ENCODE assay signal across 8 cellular contexts in the genomic region with DNA sequence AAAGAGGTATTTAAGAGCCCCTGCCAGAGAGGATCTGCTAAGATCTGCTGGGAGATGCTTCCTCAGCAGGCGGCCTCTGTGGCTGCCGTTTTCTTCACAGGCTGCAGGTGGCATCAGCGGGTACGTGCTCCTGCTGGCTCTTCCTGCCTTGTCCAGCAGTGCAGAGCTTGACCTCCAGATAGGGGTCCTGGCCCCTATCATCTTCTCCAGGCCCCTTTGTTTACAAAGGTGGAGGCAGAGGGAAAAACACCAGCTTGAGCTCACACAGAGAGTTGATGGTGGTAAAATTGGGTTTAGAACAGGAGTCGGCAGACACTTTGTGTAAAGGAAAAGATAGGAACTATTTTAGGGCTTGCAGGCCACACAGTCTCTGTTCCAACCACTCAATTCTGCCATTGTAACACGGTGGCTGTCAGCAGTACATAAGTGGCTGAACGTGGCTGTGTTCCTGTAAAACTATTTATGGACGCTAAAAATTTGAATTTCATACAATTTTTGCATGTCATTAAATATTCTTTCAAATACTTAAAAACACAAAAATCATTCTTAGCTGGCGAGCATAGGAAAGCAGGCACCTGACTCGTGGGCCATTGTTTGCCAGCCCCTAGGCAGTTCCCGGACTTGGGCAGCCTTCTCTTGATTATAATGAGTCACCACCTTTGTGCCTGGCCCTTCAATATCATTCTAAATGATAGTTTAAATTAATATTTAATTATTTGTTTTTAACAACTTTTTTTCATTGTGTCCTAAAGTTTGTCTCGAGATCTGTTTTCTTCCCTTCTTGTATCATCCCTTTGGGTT.
DNase-seq lines count a peak whose midpoint lies in the region; TF ChIP-seq lines count a peak whose summit lies in the region.

No MANE protein-coding gene starts in this region.

- H3K36me3 ChIP-seq in trophoblast cell (ENCODE audit: control insufficient read depth in 1 of 2, insufficient read depth in 2 of 2, low read length in 2 of 2) = peaks cover 10 to 14% of the 10 kb centered on the region in 2 experiments

- no peak overlapping the region for H4K91ac ChIP-seq in H9 (ENCODE audit: insufficient read length, low read depth, low read length)
- H4K91ac ChIP-seq in trophoblast cell (ENCODE audit: low read depth, low read length) = no peak overlapping the region

- H3K56ac ChIP-seq in H9 (ENCODE audit: insufficient read length, low read depth, low read length) = no peak overlapping the region

- H2AK5ac ChIP-seq in H9 (ENCODE audit: insufficient read length, low read length) (no peak overlapping the region), trophoblast cell (ENCODE audit: low read length) (no peak overlapping the region)

- H3K4me3 ChIP-seq in trophoblast cell (ENCODE audit: low read depth, low read length) = no peak overlapping the region

- H4K8ac ChIP-seq in H9 (replicated peaks; ENCODE audit: insufficient read length, low read depth, low read length) (no peak overlapping the region), trophoblast cell (ENCODE audit: low read depth, low read length) (no peak overlapping the region)

- no peaks in the 10 kb centered on the region for H3K9me3 ChIP-seq in H9 (ENCODE audit: control insufficient read depth, low read depth, low read length)
- peaks cover 2% of the 10 kb centered on the region for H3K9me3 ChIP-seq in trophoblast cell (ENCODE audit: insufficient read depth, low read depth, low read length)

- H3K27ac ChIP-seq in H9 (ENCODE audit: insufficient read length, low read depth, low read length) = no peak overlapping the region
- no peak overlapping the region for H3K27ac ChIP-seq in trophoblast cell (ENCODE audit: low read depth, low read length)

- H3K4me1 ChIP-seq in H9 (ENCODE audit: insufficient read depth, low read length) (no peaks in the 10 kb centered on the region), trophoblast cell (ENCODE audit: control insufficient read depth in 1 of 2, insufficient read depth in 2 of 2, low read length in 2 of 2) (no peaks in the 10 kb centered on the region)

- H3K36me3 Mint-ChIP-seq in H9 (ENCODE audit: insufficient read depth in 1 of 3, low read depth in 3 of 3) = peaks cover 3 to 15% (median 3%) of the 10 kb centered on the region in 3 experiments; a peak in 6 of 7 replicates

- no peak overlapping the region for H3T11ph ChIP-seq in H9 (ENCODE audit: low read length)

- peak; percentile 85 for TF ChIP-seq CTCF in H9 (conservative IDR thresholded peaks at IDR 0.05)

- no peak overlapping the region for H3K9ac ChIP-seq in H9 (ENCODE audit: extremely low read depth, insufficient read length, low read length)
- H3K9ac ChIP-seq in trophoblast cell (ENCODE audit: low read length) = no peak overlapping the region

- H4K20me1 ChIP-seq in H9 (ENCODE audit: control insufficient read depth, insufficient read depth, insufficient read length) = no peaks in the 10 kb centered on the region

- no CpG with 5 or more reads among the region's 12 CpGs for WGBS in H9 (ENCODE audit: extremely low coverage, insufficient read length, low lambda C conversion rate)
- WGBS in trophoblast cell (ENCODE audit: extremely low coverage, insufficient coverage, insufficient read length) = no CpG with 5 or more reads among the region's 12 CpGs

- H2AFZ ChIP-seq in H9 (ENCODE audit: low read length) (no peak overlapping the region), trophoblast cell (ENCODE audit: insufficient read depth, low read length, poor library complexity) (no peak overlapping the region)

- H3K79me1 ChIP-seq in H9 (ENCODE audit: insufficient read depth, low read depth, low read length, poor library complexity, severe bottlenecking) = no peaks in the 10 kb centered on the region
- H3K79me1 ChIP-seq in trophoblast cell (ENCODE audit: low read length) = no peaks in the 10 kb centered on the region

- intact Hi-C loops in head of caudate nucleus (cut with DNase I) = loop anchor here (5.0 to 10.0 kb wide), 2 partner anchors 63 to 115 kb away; no protein-coding TSS in a partner anchor

- H3K18ac ChIP-seq in H9 (ENCODE audit: insufficient read length, low read depth, low read length) = no peak overlapping the region
- H3K18ac ChIP-seq in trophoblast cell (ENCODE audit: low read length) = no peak overlapping the region

- H3K27me3 Mint-ChIP-seq in H9 (ENCODE audit: low read depth) = no peaks in the 10 kb centered on the region

- H2BK12ac ChIP-seq in H9 (ENCODE audit: insufficient read length, low read depth, low read length) = no peak overlapping the region
- H2BK12ac ChIP-seq in trophoblast cell (ENCODE audit: low read length) = no peak overlapping the region

- no peak overlapping the region for H4K12ac ChIP-seq in trophoblast cell (ENCODE audit: low read depth, low read length)

- H3K79me2 ChIP-seq in H9 (ENCODE audit: insufficient read depth, low read length) (no peaks in the 10 kb centered on the region), trophoblast cell (ENCODE audit: control insufficient read depth, insufficient read depth, low read length, poor library complexity) (no peaks in the 10 kb centered on the region)

- H3K4me2 ChIP-seq in H9 (ENCODE audit: insufficient read depth, insufficient read length, low read length) (no peak overlapping the region), trophoblast cell (ENCODE audit: low read length) (no peak overlapping the region)

- no peak overlapping the region for H2BK15ac ChIP-seq in H9 (ENCODE audit: low read depth, low read length)

- no peak overlapping the region; a peak in 1 of 5 replicates for H3K4me3 Mint-ChIP-seq in H9

- no peaks in the 10 kb centered on the region for H3K23me2 ChIP-seq in H9 (ENCODE audit: insufficient read length, low read depth, low read length, poor library complexity, severe bottlenecking)

- DNase-seq in activated CD4-positive, alpha-beta T cell treated with anti-CD3 and anti-CD28 coated beads for 48 hours = peak; percentile 37
- no peak for DNase-seq in activated CD4-positive, alpha-beta T cell treated with anti-CD3 and anti-CD28 coated beads, Interleukin-2, amount 50 U/mL, for 4 hours
- peak; percentile 82 for DNase-seq in H9
- DNase-seq in NCI-H1048 (lab: John Stamatoyannopoulos, UW) = peak; percentile 57
- DNase-seq in activated CD8-positive, alpha-beta memory T cell treated with anti-CD3 and anti-CD28 coated beads, Interleukin-2, amount 50 U/mL, for 48 hours = peak; percentile 64
- DNase-seq in head of caudate nucleus = peak; percentile 68 to 92 (median 82)
- DNase-seq in trophoblast cell = peak; percentile 59 to 79
- no peak for DNase-seq in NCI-H345 (lab: John Stamatoyannopoulos, UW)

- no peak overlapping the region for H2BK20ac ChIP-seq in H9 (ENCODE audit: low read depth, low read length, poor library complexity, severe bottlenecking)

- no peak overlapping the region for H4K5ac ChIP-seq in H9 (ENCODE audit: insufficient read length, low read depth, low read length)

- H3K14ac ChIP-seq in H9 (ENCODE audit: insufficient read depth, low read length) (no peak overlapping the region), trophoblast cell (ENCODE audit: low read length) (no peak overlapping the region)

- H3K27me3 ChIP-seq in H9 (ENCODE audit: insufficient read depth, low read length) (no peaks in the 10 kb centered on the region), trophoblast cell (ENCODE audit: insufficient read depth, low read length) (no peaks in the 10 kb centered on the region)

- H3K9me3 Mint-ChIP-seq in H9 = no peaks in the 10 kb centered on the region

- no peak overlapping the region for H3K27ac Mint-ChIP-seq in H9

- H3K4ac ChIP-seq in H9 (ENCODE audit: low read depth, low read length) (no peak overlapping the region), trophoblast cell (ENCODE audit: low read depth, low read length) (no peak overlapping the region)

- no peak overlapping the region for H2BK120ac ChIP-seq in H9 (ENCODE audit: low read depth, low read length, poor library complexity, severe bottlenecking)
- no peak overlapping the region for H2BK120ac ChIP-seq in trophoblast cell (ENCODE audit: insufficient read depth, low read length, poor library complexity)

- H2BK5ac ChIP-seq in H9 (ENCODE audit: insufficient read length, low read length) = no peak overlapping the region
- no peak overlapping the region for H2BK5ac ChIP-seq in trophoblast cell (ENCODE audit: low read depth, low read length, poor library complexity)

- H3K4me1 Mint-ChIP-seq in H9 = peaks cover 8 to 13% of the 10 kb centered on the region in 2 experiments

- no peak overlapping the region for H3K23ac ChIP-seq in H9 (ENCODE audit: insufficient read length, low read depth, low read length)
- H3K23ac ChIP-seq in trophoblast cell (ENCODE audit: low read length) = no peak overlapping the region

Comparison
In these comparisons a context has a peak if more than half of its experiments do, and no peak if none do; other contexts are left out.
1. DNase-seq: peak in activated CD4-positive, alpha-beta T cell treated with anti-CD3 and anti-CD28 coated beads for 48 hours (single experiment), H9 (single experiment), NCI-H1048 (single experiment), activated CD8-positive, alpha-beta memory T cell treated with anti-CD3 and anti-CD28 coated beads, Interleukin-2, amount 50 U/mL, for 48 hours (single experiment), head of caudate nucleus (42 of 42) and trophoblast cell (2 of 2); none in activated CD4-positive, alpha-beta T cell treated with anti-CD3 and anti-CD28 coated beads, Interleukin-2, amount 50 U/mL, for 4 hours (0 of 2) and NCI-H345 (single experiment).